ENCODE assay signal across 2 cellular contexts in genomic region chr19:45931055-45931454, GRCh38.
TF ChIP-seq lines count a peak whose summit lies in the region.

No MANE protein-coding gene starts in this region.

TF ChIP-seq in H1, 55 proteins besides CTCF, POLR2A, EP300 and RAD21:
- TF ChIP-seq KDM5A (IDR thresholded peaks at IDR 0.05; ENCODE audit: low read length) (no peak), RBBP5 (IDR thresholded peaks at IDR 0.05; ENCODE audit: borderline replicate concordance, low read depth, low read length) (no peak), CBX8 (IDR thresholded peaks at IDR 0.05; ENCODE audit: borderline replicate concordance, low read depth, low read length) (no peak), POU5F1 (IDR thresholded peaks at IDR 0.05; ENCODE audit: low read depth, low read length) (no peak), HDAC2 (IDR thresholded peaks at IDR 0.05; ENCODE audit: borderline replicate concordance in 1 of 2, low read depth in 2 of 2, low read length in 2 of 2) (no peak), MAFK (IDR thresholded peaks at IDR 0.05; ENCODE audit: low read depth, low read length) (no peak), CEBPB (IDR thresholded peaks at IDR 0.05; ENCODE audit: low read depth, low read length) (no peak), TBP (IDR thresholded peaks at IDR 0.05; ENCODE audit: low read depth, low read length) (no peak), SP2 (IDR thresholded peaks at IDR 0.05; ENCODE audit: low read length) (no peak), POLR2AphosphoS5 (IDR thresholded peaks at IDR 0.05; ENCODE audit: low read depth, low read length) (no peak), EGR1 (IDR thresholded peaks at IDR 0.05; ENCODE audit: borderline replicate concordance, low read depth, low read length) (no peak), PHF8 (conservative IDR thresholded peaks at IDR 0.05; ENCODE audit: low read depth, low read length) (no peak), SIX5 (IDR thresholded peaks at IDR 0.05; ENCODE audit: low read depth, low read length) (no peak), JUND (IDR thresholded peaks at IDR 0.05; ENCODE audit: low read length) (no peak), SAP30 (IDR thresholded peaks at IDR 0.05; ENCODE audit: insufficient read depth, insufficient replicate concordance, low read length) (no peak), SIRT6 (IDR thresholded peaks at IDR 0.05; ENCODE audit: low read length) (no peak)
- TF ChIP-seq, protein P1, sequence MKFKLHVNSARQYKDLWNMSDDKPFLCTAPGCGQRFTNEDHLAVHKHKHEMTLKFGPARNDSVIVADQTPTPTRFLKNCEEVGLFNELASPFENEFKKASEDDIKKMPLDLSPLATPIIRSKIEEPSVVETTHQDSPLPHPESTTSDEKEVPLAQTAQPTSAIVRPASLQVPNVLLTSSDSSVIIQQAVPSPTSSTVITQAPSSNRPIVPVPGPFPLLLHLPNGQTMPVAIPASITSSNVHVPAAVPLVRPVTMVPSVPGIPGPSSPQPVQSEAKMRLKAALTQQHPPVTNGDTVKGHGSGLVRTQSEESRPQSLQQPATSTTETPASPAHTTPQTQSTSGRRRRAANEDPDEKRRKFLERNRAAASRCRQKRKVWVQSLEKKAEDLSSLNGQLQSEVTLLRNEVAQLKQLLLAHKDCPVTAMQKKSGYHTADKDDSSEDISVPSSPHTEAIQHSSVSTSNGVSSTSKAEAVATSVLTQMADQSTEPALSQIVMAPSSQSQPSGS (IDR thresholded peaks at IDR 0.05; ENCODE audit: low read length) = no peak

TF ChIP-seq in neural cell, 6 proteins besides CTCF, POLR2A, EP300 and RAD21:
- TF ChIP-seq MXI1 (conservative IDR thresholded peaks at IDR 0.05; ENCODE audit: poor library complexity, severe bottlenecking) = no peak
- TF ChIP-seq POLR2AphosphoS5 (IDR thresholded peaks at IDR 0.05) = peak; percentile 34
